ENCODE assay signal across 7 cellular contexts in genomic region chr22:48155446-48155845, GRCh38.
"Had no signal": no experiment of that assay in that cellular context is flagged by ENCODE, and none has a peak within 500 bp of the region (broad histone marks: within the 10 kb centered on the region; RNA-seq: fewer than 3 reads in every experiment).

No MANE protein-coding gene starts in this region.

- H3K4me1 ChIP-seq: HAP-1 had no signal

- H3K27ac Mint-ChIP-seq: GM23338, HFFc6 had no signal

- DNase-seq: HFFc6, IMR-90, KG1 had no signal

- H3K4me3 Mint-ChIP-seq: GM23338, HFFc6 had no signal

- ATAC-seq: GM23338, HCT116, K562 had no signal

- H2AFZ ChIP-seq: GM23338 had no signal

- H3K36me3 ChIP-seq: HAP-1 had no signal

- H3K9me3 Mint-ChIP-seq: GM23338 had no signal

- H3K4me3 ChIP-seq: GM23338, HAP-1, K562 had no signal

- H3K9me3 ChIP-seq: HAP-1 had no signal

- H3K4me2 ChIP-seq: GM23338 had no signal
